ENCODE assay signal across 1 cellular context in the genomic region with DNA sequence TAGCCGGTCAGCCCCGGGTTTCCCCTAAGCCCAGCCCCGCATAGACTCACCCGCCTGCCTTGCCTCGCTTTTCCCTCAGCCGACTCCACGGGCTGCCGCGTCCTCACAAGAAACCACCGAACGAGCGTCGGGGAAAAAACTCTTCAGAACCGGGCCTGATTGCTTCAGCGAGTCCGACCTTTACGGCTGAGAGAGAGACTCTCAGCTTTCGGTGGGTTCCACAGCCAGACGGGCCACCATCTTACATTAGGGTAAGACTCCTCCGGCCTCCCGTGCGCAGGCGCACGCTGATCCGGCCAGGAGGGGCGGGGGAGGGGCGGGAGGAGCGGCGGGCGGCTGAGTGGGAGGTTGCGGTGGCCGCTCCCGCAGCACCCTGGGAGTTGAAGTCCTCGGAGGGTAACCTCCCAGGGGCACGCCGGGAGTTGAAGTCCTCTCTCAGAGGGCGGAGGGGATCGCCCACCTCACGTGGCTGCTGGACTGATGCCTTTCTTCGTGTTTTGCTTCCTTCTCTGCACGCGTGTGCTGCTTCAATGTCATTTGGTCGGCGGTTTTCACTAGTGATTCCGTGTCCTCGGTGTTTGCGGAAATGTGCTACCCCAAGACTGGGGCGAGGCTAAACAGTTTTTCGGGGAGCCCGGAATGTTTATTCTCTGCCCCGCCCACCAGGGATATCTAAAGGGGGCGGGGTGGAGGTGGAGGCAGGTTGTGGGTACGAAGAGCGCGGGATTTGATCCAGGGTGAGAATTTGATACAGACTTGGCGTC.
TF ChIP-seq lines count a peak whose summit lies in the region.

CNOT4 (minus strand) TSS at position 264 of the 764 bp plus-strand sequence. CDS start 71,771 bp downstream, outside the sequence.

TF ChIP-seq in K562, 482 proteins besides CTCF, POLR2A, EP300 and RAD21 (continued from another document and continues in another):
- TF ChIP-seq CREM (IDR thresholded peaks at IDR 0.05; ENCODE audit: low read depth) (peak; percentile 71), KAT7 (CRISPR knock-in tag; IDR thresholded peaks at IDR 0.05; ENCODE audit: borderline replicate concordance) (peak; percentile 100; the same call in 1 of the 2 replicates), PBX2 (CRISPR knock-in tag; IDR thresholded peaks at IDR 0.05; ENCODE audit: low read depth) (no peak), PBX2 (tag; conservative IDR thresholded peaks at IDR 0.05; ENCODE audit: low read depth) (no peak), TFAM (CRISPR knock-in tag; conservative IDR thresholded peaks at IDR 0.05) (no peak), RHOXF2B (CRISPR knock-in tag; conservative IDR thresholded peaks at IDR 0.05) (no peak), PHTF2 (CRISPR knock-in tag; IDR thresholded peaks at IDR 0.05) (0 out of 2 replicates have a peak, but pooled peaks have one; percentile 5), FOXJ2 (tag; IDR thresholded peaks at IDR 0.05) (peak; percentile 85), DNMT1 (IDR thresholded peaks at IDR 0.05) (0 out of 2 replicates have a peak, but pooled peaks have one; percentile 46), PPARD (CRISPR knock-in tag; IDR thresholded peaks at IDR 0.05) (no peak), DIDO1 (tag; IDR thresholded peaks at IDR 0.05; ENCODE audit: low read depth) (peak; percentile 70), ZNF707 (CRISPR knock-in tag; conservative IDR thresholded peaks at IDR 0.05) (no peak), STAT5B (CRISPR knock-in tag; IDR thresholded peaks at IDR 0.05) (no peak), PHF21A (IDR thresholded peaks at IDR 0.05; ENCODE audit: borderline replicate concordance, low read depth) (no peak), ZBTB7A (IDR thresholded peaks at IDR 0.05; ENCODE audit: borderline replicate concordance, control insufficient read depth, low read depth, low read length) (peak; percentile 88), ZNF445 (CRISPR knock-in tag; IDR thresholded peaks at IDR 0.05; ENCODE audit: low read depth) (no peak), FIP1L1 (IDR thresholded peaks at IDR 0.05; ENCODE audit: low read depth, low read length, poor library complexity, severe bottlenecking) (no peak), CBX2 (IDR thresholded peaks at IDR 0.05; ENCODE audit: insufficient read depth, low read length, poor library complexity, severe bottlenecking) (no peak), MAFF (IDR thresholded peaks at IDR 0.05; ENCODE audit: low read length) (peak; percentile 2; the same call in 1 of the 2 replicates), TCF7L2 (IDR thresholded peaks at IDR 0.05; ENCODE audit: low read depth, low read length) (0 out of 2 replicates have a peak, but pooled peaks have one; percentile 7), PRMT5 (CRISPR knock-in tag; IDR thresholded peaks at IDR 0.05) (no peak), PCBP2 (IDR thresholded peaks at IDR 0.05; ENCODE audit: low read depth, low read length, poor library complexity, severe bottlenecking) (no peak), GATAD2B (IDR thresholded peaks at IDR 0.05; ENCODE audit: borderline replicate concordance) (peak; percentile 36; the same call in 1 of the 2 replicates), NR2F6 (CRISPR knock-in tag; IDR thresholded peaks at IDR 0.05) (peak; percentile 68; the same call in 1 of the 2 replicates), XRCC3 (IDR thresholded peaks at IDR 0.05) (no peak), CBX5 (IDR thresholded peaks at IDR 0.05; ENCODE audit: borderline replicate concordance, low read depth) (no peak), RAD51 (IDR thresholded peaks at IDR 0.05; ENCODE audit: borderline replicate concordance, low read depth) (peak; percentile 85), BACH1 (tag; IDR thresholded peaks at IDR 0.05) (peak; percentile 58; the same call in 1 of the 2 replicates), FOXA3 (CRISPR knock-in tag; conservative IDR thresholded peaks at IDR 0.05 in 1 of 2, IDR thresholded peaks at IDR 0.05 in 1 of 2) (no peak), ZNF766 (CRISPR knock-in tag; conservative IDR thresholded peaks at IDR 0.05) (peak; percentile 95), TCF3 (CRISPR knock-in tag; IDR thresholded peaks at IDR 0.05) (no peak; the same call in 1 of the 2 replicates), ILK (tag; IDR thresholded peaks at IDR 0.05; ENCODE audit: borderline replicate concordance, low read depth) (no peak), SMAD4 (CRISPR knock-in tag; conservative IDR thresholded peaks at IDR 0.05) (peak; percentile 27; the same call in 1 of the 2 replicates), ZNF518B (CRISPR knock-in tag; IDR thresholded peaks at IDR 0.05) (no peak), PCBP1 (IDR thresholded peaks at IDR 0.05; ENCODE audit: low read depth, low read length, poor library complexity, severe bottlenecking) (peak; percentile 57), PRDM10 (IDR thresholded peaks at IDR 0.05; ENCODE audit: partially characterized antibody) (peak; percentile 94), MBD2 (IDR thresholded peaks at IDR 0.05; ENCODE audit: borderline replicate concordance, low read depth) (peak; percentile 86), MYNN (IDR thresholded peaks at IDR 0.05) (no peak), MYNN (CRISPR knock-in tag; IDR thresholded peaks at IDR 0.05) (no peak), U2AF2 (optimal IDR thresholded peaks at IDR 0.05; ENCODE audit: low read depth, low read length) (no peak), EZH2 (IDR thresholded peaks at IDR 0.05; ENCODE audit: borderline replicate concordance, low read depth, low read length) (no peak)
- TF ChIP-seq, protein P1, sequence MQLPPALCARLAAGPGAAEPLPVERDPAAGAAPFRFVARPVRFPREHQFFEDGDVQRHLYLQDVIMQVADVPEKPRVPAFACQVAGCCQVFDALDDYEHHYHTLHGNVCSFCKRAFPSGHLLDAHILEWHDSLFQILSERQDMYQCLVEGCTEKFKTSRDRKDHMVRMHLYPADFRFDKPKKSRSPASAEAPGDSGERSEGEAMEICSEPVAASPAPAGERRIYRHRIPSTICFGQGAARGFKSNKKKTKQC (CRISPR knock-in tag; IDR thresholded peaks at IDR 0.05) = peak; percentile 89; the same call in 1 of the 2 replicates
- TF ChIP-seq, protein P2, sequence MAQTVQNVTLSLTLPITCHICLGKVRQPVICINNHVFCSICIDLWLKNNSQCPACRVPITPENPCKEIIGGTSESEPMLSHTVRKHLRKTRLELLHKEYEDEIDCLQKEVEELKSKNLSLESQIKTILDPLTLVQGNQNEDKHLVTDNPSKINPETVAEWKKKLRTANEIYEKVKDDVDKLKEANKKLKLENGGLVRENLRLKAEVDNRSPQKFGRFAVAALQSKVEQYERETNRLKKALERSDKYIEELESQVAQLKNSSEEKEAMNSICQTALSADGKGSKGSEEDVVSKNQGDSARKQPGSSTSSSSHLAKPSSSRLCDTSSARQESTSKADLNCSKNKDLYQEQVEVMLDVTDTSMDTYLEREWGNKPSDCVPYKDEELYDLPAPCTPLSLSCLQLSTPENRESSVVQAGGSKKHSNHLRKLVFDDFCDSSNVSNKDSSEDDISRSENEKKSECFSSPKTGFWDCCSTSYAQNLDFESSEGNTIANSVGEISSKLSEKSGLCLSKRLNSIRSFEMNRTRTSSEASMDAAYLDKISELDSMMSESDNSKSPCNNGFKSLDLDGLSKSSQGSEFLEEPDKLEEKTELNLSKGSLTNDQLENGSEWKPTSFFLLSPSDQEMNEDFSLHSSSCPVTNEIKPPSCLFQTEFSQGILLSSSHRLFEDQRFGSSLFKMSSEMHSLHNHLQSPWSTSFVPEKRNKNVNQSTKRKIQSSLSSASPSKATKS (CRISPR knock-in tag; IDR thresholded peaks at IDR 0.05) = no peak
- TF ChIP-seq, protein P3, sequence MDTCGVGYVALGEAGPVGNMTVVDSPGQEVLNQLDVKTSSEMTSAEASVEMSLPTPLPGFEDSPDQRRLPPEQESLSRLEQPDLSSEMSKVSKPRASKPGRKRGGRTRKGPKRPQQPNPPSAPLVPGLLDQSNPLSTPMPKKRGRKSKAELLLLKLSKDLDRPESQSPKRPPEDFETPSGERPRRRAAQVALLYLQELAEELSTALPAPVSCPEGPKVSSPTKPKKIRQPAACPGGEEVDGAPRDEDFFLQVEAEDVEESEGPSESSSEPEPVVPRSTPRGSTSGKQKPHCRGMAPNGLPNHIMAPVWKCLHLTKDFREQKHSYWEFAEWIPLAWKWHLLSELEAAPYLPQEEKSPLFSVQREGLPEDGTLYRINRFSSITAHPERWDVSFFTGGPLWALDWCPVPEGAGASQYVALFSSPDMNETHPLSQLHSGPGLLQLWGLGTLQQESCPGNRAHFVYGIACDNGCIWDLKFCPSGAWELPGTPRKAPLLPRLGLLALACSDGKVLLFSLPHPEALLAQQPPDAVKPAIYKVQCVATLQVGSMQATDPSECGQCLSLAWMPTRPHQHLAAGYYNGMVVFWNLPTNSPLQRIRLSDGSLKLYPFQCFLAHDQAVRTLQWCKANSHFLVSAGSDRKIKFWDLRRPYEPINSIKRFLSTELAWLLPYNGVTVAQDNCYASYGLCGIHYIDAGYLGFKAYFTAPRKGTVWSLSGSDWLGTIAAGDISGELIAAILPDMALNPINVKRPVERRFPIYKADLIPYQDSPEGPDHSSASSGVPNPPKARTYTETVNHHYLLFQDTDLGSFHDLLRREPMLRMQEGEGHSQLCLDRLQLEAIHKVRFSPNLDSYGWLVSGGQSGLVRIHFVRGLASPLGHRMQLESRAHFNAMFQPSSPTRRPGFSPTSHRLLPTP (IDR thresholded peaks at IDR 0.05; ENCODE audit: borderline replicate concordance, extremely low read depth, insufficient read length) = no peak
- TF ChIP-seq, protein P4, sequence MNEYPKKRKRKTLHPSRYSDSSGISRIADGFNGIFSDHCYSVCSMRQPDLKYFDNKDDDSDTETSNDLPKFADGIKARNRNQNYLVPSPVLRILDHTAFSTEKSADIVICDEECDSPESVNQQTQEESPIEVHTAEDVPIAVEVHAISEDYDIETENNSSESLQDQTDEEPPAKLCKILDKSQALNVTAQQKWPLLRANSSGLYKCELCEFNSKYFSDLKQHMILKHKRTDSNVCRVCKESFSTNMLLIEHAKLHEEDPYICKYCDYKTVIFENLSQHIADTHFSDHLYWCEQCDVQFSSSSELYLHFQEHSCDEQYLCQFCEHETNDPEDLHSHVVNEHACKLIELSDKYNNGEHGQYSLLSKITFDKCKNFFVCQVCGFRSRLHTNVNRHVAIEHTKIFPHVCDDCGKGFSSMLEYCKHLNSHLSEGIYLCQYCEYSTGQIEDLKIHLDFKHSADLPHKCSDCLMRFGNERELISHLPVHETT (CRISPR knock-in tag; conservative IDR thresholded peaks at IDR 0.05 in 1 of 2, IDR thresholded peaks at IDR 0.05 in 1 of 2) = peak in 1 of 2 experiments; percentile 83; a peak in 2 of 4 replicates
